In genomic region chr17:65560628-65561371, GRCh38 we compare ENCODE assay signal across 8 cellular contexts. TPM values are rescaled to one million over a fixed set of nuclear protein-coding genes. Genes with fewer than 3 reads are reported as not detected.
DNase-seq lines count a peak whose midpoint lies in the region; ATAC-seq and TF ChIP-seq lines count a peak whose summit lies in the region.

No MANE protein-coding gene starts in this region.

- peak overlapping the region; percentile 81 to 95 (median 89) for H3K9ac ChIP-seq in BLaER1 treated with 17β-estradiol and CSF1 and Interleukin-3, amounts not matched to agents 10 nM and 100 nM

- peaks cover 21% of the 10 kb centered on the region for H3K27me3 Mint-ChIP-seq in T-helper 1 cell treated with Interleukin-12 subunit alpha and Interleukin-12 subunit beta and Interleukin-4 antibody, amounts not matched to agents 30 μg/mL and 1 μg/mL, for 36 hours (ENCODE audit: low read depth)
- no peaks in the 10 kb centered on the region for H3K27me3 Mint-ChIP-seq in type B pancreatic cell

- peaks cover 21% of the 10 kb centered on the region for H3K4me1 Mint-ChIP-seq in T-helper 1 cell treated with Interleukin-12 subunit alpha and Interleukin-12 subunit beta and Interleukin-4 antibody, amounts not matched to agents 30 μg/mL and 1 μg/mL, for 36 hours (ENCODE audit: low read depth)
- H3K4me1 Mint-ChIP-seq in type B pancreatic cell (ENCODE audit: unreplicated experiment), result peaks cover 17% of the 10 kb centered on the region

- H3K36me3 ChIP-seq in BLaER1 treated with 17β-estradiol and CSF1 and Interleukin-3, amounts not matched to agents 10 nM and 100 nM, result no peaks in the 10 kb centered on the region; a peak in 1 of 22 replicates
- H3K36me3 ChIP-seq in right atrium auricular region (peaks cover 8% of the 10 kb centered on the region), prostate gland (no peaks in the 10 kb centered on the region)

- intact Hi-C loops in prostate gland (cut with DNase I), result loop anchor here (10.0 kb wide), 1 partner anchor 1114 kb away; no protein-coding TSS in a partner anchor

- H3K9me3 ChIP-seq in BLaER1 treated with 17β-estradiol and CSF1 and Interleukin-3, amounts not matched to agents 10 nM and 100 nM (replicated peaks in 1 of 11), result no peaks in the 10 kb centered on the region
- H3K9me3 ChIP-seq in right atrium auricular region (no peaks in the 10 kb centered on the region), prostate gland (no peaks in the 10 kb centered on the region)

- H3K4me3 ChIP-seq in BLaER1 treated with 17β-estradiol and CSF1 and Interleukin-3, amounts not matched to agents 10 nM and 100 nM, result peak overlapping the region; percentile 75 to 91 (median 81)
- H3K4me3 ChIP-seq in right atrium auricular region, result peak overlapping the region; percentile 81 to 82
- H3K4me3 ChIP-seq in prostate gland, result peak overlapping the region in 1 of 2 donors; percentile 83

- peaks cover 0 to 39% (median 9%) of the 10 kb centered on the region in 11 experiments; a peak in 14 of 22 replicates for H4K20me1 ChIP-seq in BLaER1 treated with 17β-estradiol and CSF1 and Interleukin-3, amounts not matched to agents 10 nM and 100 nM

- peaks cover 22 to 43% (median 30%) of the 10 kb centered on the region in 11 experiments for H3K27me3 ChIP-seq in BLaER1 treated with 17β-estradiol and CSF1 and Interleukin-3, amounts not matched to agents 10 nM and 100 nM
- H3K27me3 ChIP-seq in right atrium auricular region (no peaks in the 10 kb centered on the region), prostate gland (replicated peaks; ENCODE audit: insufficient read depth) (no peaks in the 10 kb centered on the region)

- no peak overlapping the region for H3K27ac Mint-ChIP-seq in T-helper 1 cell treated with Interleukin-12 subunit alpha and Interleukin-12 subunit beta and Interleukin-4 antibody, amounts not matched to agents 30 μg/mL and 1 μg/mL, for 36 hours
- no peak overlapping the region for H3K27ac Mint-ChIP-seq in type B pancreatic cell

- no peaks in the 10 kb centered on the region for H3K36me3 Mint-ChIP-seq in T-helper 1 cell treated with Interleukin-12 subunit alpha and Interleukin-12 subunit beta and Interleukin-4 antibody, amounts not matched to agents 30 μg/mL and 1 μg/mL, for 36 hours (ENCODE audit: low read depth)
- H3K36me3 Mint-ChIP-seq in type B pancreatic cell, result peaks cover 3% of the 10 kb centered on the region

- peaks cover 37 to 68% (median 57%) of the 10 kb centered on the region in 10 experiments for H3K4me1 ChIP-seq in BLaER1 treated with 17β-estradiol and CSF1 and Interleukin-3, amounts not matched to agents 10 nM and 100 nM
- H3K4me1 ChIP-seq in right atrium auricular region, result peaks cover 0 to 17% of the 10 kb centered on the region in 2 donors
- H3K4me1 ChIP-seq in prostate gland (replicated peaks), result peaks cover 2% of the 10 kb centered on the region

- TF ChIP-seq CTCF in right atrium auricular region (IDR thresholded peaks at IDR 0.05) (no peak), prostate gland (IDR thresholded peaks at IDR 0.05) (no peak), type B pancreatic cell (conservative IDR thresholded peaks at IDR 0.05) (no peak)

- DNase-seq in NAMALWA (ENCODE audit: low spot score) (peak; percentile 82), right atrium auricular region (ENCODE audit: low spot score) (peak; percentile 91), prostate gland (ENCODE audit: low spot score) (peak; percentile 90), type B pancreatic cell (ENCODE audit: extremely low spot score, unreplicated experiment) (peak; percentile 92)

- peak; percentile 29 for TF ChIP-seq POLR2A in prostate gland (IDR thresholded peaks at IDR 0.05)

- peak overlapping the region; percentile 86 to 95 (median 92) for H3K27ac ChIP-seq in BLaER1 treated with 17β-estradiol and CSF1 and Interleukin-3, amounts not matched to agents 10 nM and 100 nM
- H3K27ac ChIP-seq in angular gyrus (ENCODE audit: low read depth, low read length) (peak overlapping the region; percentile 62), right atrium auricular region (no peak overlapping the region), prostate gland (peak overlapping the region; percentile 94 to 96)

- under 1% methylated on average over 76 of the region's 106 CpGs for WGBS in prostate gland

- H3K9me3 Mint-ChIP-seq in T-helper 1 cell treated with Interleukin-12 subunit alpha and Interleukin-12 subunit beta and Interleukin-4 antibody, amounts not matched to agents 30 μg/mL and 1 μg/mL, for 36 hours, result no peaks in the 10 kb centered on the region
- no peaks in the 10 kb centered on the region for H3K9me3 Mint-ChIP-seq in type B pancreatic cell

- H3K4me3 Mint-ChIP-seq in T-helper 1 cell treated with Interleukin-12 subunit alpha and Interleukin-12 subunit beta and Interleukin-4 antibody, amounts not matched to agents 30 μg/mL and 1 μg/mL, for 36 hours, result peak overlapping the region; percentile 68
- peak overlapping the region; percentile 84 for H3K4me3 Mint-ChIP-seq in type B pancreatic cell

- peak overlapping the region in 9 of 11 experiments; percentile 86 to 100 (median 99); a peak in 21 of 22 replicates for H3K4me2 ChIP-seq in BLaER1 treated with 17β-estradiol and CSF1 and Interleukin-3, amounts not matched to agents 10 nM and 100 nM

- ATAC-seq in GM21528 (IDR thresholded peaks at IDR 0.05; ENCODE audit: low FRiP score, unreplicated experiment), result peak; percentile 32

RNA-seq across cellular contexts. Expression of gene AXIN2, which starts 0.6 kb away (rescaled TPM):
- total RNA-seq in right atrium auricular region, result 10 to 100 TPM in 1 of 2 donors, 1 to 10 TPM in 1; 8.7 to 29.8 TPM
- total RNA-seq in prostate gland, result 10 to 100 TPM; 32.3 to 54.6 TPM
- 29.2 and 115 TPM in 2 replicates for total RNA-seq in type B pancreatic cell (ENCODE audit: low replicate concordance)

Comparison
In these comparisons a context has a peak if more than half of its experiments do, and no peak if none do; other contexts are left out.
1. H3K27ac ChIP-seq: peak in BLaER1 treated with 17β-estradiol and CSF1 and Interleukin-3, amounts not matched to agents 10 nM and 100 nM (11 of 11), angular gyrus (single experiment) and prostate gland (2 of 2); none in right atrium auricular region (0 of 2).
2. Peak in every context shown above with its lines, with median percentiles within 50 percentile points of each other: DNase-seq.